In the genomic region with DNA sequence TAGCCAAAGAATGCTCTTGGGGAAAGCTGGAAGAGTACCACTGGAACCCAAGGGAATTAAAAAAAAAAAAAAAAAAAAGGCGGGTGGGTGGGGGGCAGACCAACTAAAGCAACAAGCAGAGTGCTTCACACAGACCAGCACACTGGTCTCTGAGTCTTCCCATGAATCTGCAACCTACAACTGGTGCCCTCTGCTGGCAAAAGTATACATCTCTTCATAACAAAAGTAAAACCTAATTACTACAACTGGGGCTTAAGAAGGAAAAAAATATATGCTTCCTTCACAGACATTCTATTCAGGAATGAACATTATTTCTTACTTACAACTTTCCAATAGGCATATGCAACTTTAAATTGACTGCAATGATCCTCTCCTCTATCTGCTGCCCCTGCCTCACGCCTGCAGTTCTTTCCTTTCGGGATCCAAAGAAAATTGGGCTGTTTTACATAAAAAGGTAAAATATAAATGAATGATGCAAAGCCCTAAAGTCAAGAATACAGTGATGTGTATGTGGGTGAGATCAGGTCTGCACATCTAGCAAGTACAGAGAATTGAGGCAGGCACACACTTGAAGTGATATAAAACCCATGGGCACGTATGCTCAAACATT, we compare ENCODE assay signal across 9 cellular contexts. TPM values are rescaled to one million over a fixed set of nuclear protein-coding genes. Genes with fewer than 3 reads are reported as not detected.
DNase-seq lines count a peak whose midpoint lies in the region; ATAC-seq, FAIRE-seq and TF ChIP-seq lines count a peak whose summit lies in the region.
"Had no signal": no experiment of that assay in that cellular context is flagged by ENCODE, and none has a peak within 500 bp of the region (broad histone marks: within the 10 kb centered on the region; RNA-seq: fewer than 3 reads in every experiment).

No MANE protein-coding gene starts in this region.

- BruUV-seq in MCF 10A (replicated peaks; lab: Mats Ljungman, UMichigan): no TSS peak

- intact Hi-C loops in MCF 10A (cut with micrococcal nuclease): loop anchor here (1.0 to 2.0 kb wide), 4 partner anchors 83 to 940 kb away; no protein-coding TSS in a partner anchor

- no peaks in the 10 kb centered on the region for H3K36me3 Mint-ChIP-seq in MCF 10A (ENCODE audit: insufficient read depth, unreplicated experiment)

- FAIRE-seq in G401.6 (lab: Jason Lieb, UNC): peak; percentile 89
- FAIRE-seq: colon had no signal

- no peak overlapping the region for H3K4me3 Mint-ChIP-seq in MCF 10A (ENCODE audit: unreplicated experiment)

- CTCF ChIA-PET in HEK293T (lab: Yijun Ruan, JAX): interaction anchor here (0.6 to 3.7 kb wide), 23 partner anchors 8 to 524 kb away, joined by 3 to 38 read pairs (median 5); no protein-coding TSS in a partner anchor
- CTCF ChIA-PET in MCF 10A (lab: Yijun Ruan, JAX): interaction anchor here (0.6 to 16.9 kb wide), 67 partner anchors 7 to 1716 kb away, joined by 3 to 690 read pairs (median 5); a partner anchor contains a TSS

- POLR2A ChIA-PET in HEK293T (lab: Yijun Ruan, JAX): interaction anchor here (2.0 kb wide), 1 partner anchor 11 kb away, joined by 9 read pairs; a partner anchor contains a TSS
- POLR2A ChIA-PET in MCF 10A (lab: Yijun Ruan, JAX): interaction anchor here (0.9 to 2.5 kb wide), 7 partner anchors 8 to 116 kb away, joined by 3 to 19 read pairs (median 5); no protein-coding TSS in a partner anchor

- no peaks in the 10 kb centered on the region for H3K9me3 Mint-ChIP-seq in MCF 10A (ENCODE audit: unreplicated experiment)

- ATAC-seq in GM18873 (IDR thresholded peaks at IDR 0.05; ENCODE audit: low FRiP score, unreplicated experiment): no peak

- H3K4me1 Mint-ChIP-seq in MCF 10A (ENCODE audit: insufficient read depth, unreplicated experiment): no peaks in the 10 kb centered on the region

- peak; percentile 62 for TF ChIP-seq CTCF in MCF 10A (IDR thresholded peaks at IDR 0.05; ENCODE audit: unreplicated experiment)

- H3K27ac Mint-ChIP-seq in MCF 10A (ENCODE audit: low read depth, unreplicated experiment): no peak overlapping the region

- DNase-seq in HEK293T (ENCODE audit: extremely low spot score) (peak; percentile 56), NCI-H1436 treated with DMSO at 0.1 percent for 48 hours (lab: John Stamatoyannopoulos, UW) (peak; percentile 31), T-helper 1 cell (peak in 4 of 5 donors; percentile 45 to 67 (median 52)), MCF 10A (ENCODE audit: unreplicated experiment) (peak; percentile 91), inferior parietal cortex (ENCODE audit: extremely low spot score) (peak; percentile 91)
- DNase-seq in stimulated activated CD4-positive, alpha-beta T cell treated with anti-CD3 and anti-CD28 coated beads, Interleukin-1b, Interleukin-23, amount 100 ng/mL, for 4 hours (ENCODE audit: low read depth in 2 of 2): peak; percentile 3 to 50

- H3K27me3 Mint-ChIP-seq in MCF 10A (ENCODE audit: insufficient read depth, unreplicated experiment): no peaks in the 10 kb centered on the region

TF ChIP-seq in HEK293T, 16 proteins besides CTCF, POLR2A, EP300 and RAD21:
- TF ChIP-seq NFRKB (IDR thresholded peaks at IDR 0.05) (no peak), BHLHE40 (IDR thresholded peaks at IDR 0.05; ENCODE audit: borderline replicate concordance) (no peak), ZNF384 (IDR thresholded peaks at IDR 0.05) (peak; percentile 56; the same call in 1 of the 2 replicates), FOXK2 (IDR thresholded peaks at IDR 0.05) (no peak), CTBP1 (IDR thresholded peaks at IDR 0.05; ENCODE audit: borderline replicate concordance) (no peak), SUZ12 (IDR thresholded peaks at IDR 0.05) (no peak), FOXA1 (IDR thresholded peaks at IDR 0.05) (no peak)

RNA-seq across cellular contexts. Expression of a gene that starts 7.2 kb away (rescaled TPM):
- 0.27 and 0.49 TPM in 2 replicates for total RNA-seq in MCF 10A (2022)

RNA-seq across cellular contexts. Expression of a gene that starts 11.0 kb away (rescaled TPM):
- total RNA-seq in MCF 10A (2022): 30.8 and 31.8 TPM in 2 replicates

Comparison
In these comparisons a context has a peak if more than half of its experiments do, and no peak if none do; other contexts are left out.
1. DNase-seq: peak in every context shown above with its lines; median percentile 91 in MCF 10A; 91 in inferior parietal cortex; 56 in HEK293T; 52 in T-helper 1 cell; 31 in NCI-H1436 treated with DMSO at 0.1 percent for 48 hours; 26 in stimulated activated CD4-positive, alpha-beta T cell treated with anti-CD3 and anti-CD28 coated beads, Interleukin-1b, Interleukin-23, amount 100 ng/mL, for 4 hours.